In the genomic region with DNA sequence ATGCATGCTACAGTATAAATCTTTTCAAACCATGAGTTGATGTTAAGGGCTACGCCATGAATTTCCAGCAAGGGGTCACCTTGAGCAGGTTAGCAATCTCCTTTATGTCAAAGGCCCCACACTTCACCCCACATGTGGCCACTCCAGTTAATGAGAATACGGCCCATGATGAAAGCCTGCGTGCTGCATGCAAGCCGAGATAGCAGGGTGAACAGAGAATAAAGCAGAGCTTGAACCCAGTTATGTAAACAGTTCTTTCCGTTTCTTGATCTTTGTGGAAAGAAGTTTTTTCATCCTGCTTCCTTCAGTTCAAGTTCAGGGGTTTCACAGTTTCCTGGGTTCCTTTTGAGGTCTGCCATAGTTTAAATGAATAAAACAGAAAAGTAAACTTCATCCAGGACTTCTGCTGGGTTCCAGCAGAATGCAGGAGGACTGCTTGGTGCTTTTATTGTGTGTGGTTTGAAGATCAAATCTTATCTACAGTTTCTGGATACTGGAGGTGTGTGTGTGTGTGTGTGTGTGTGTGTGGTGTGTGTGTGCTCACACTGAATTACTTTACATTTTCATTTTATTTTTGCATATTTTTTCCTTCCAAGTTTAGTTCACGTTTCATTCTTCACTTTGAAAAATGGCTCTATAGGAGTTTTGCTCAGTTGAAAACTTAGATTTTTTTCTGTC, we compare ENCODE assay signal across 21 cellular contexts.
DNase-seq lines count a peak whose midpoint lies in the region; ATAC-seq and TF ChIP-seq lines count a peak whose summit lies in the region.
"Had no signal": no experiment of that assay in that cellular context is flagged by ENCODE, and none has a peak within 500 bp of the region (broad histone marks: within the 10 kb centered on the region; RNA-seq: fewer than 3 reads in every experiment).

No MANE protein-coding gene starts in this region.

- H3K27me3 ChIP-seq in BLaER1 treated with 17β-estradiol and CSF1 and Interleukin-3, amounts not matched to agents 10 nM and 100 nM, result no peaks in the 10 kb centered on the region
- H3K27me3 ChIP-seq in GM23338 (ENCODE audit: insufficient read depth), result no peaks in the 10 kb centered on the region
- H3K27me3 ChIP-seq: body of pancreas, right atrium auricular region, tibial artery had no signal

- ATAC-seq in T-cell (replicated peaks in 1 of 4), result peak in 3 of 4 experiments; percentile 27 to 58 (median 41)
- ATAC-seq in GM21447 (IDR thresholded peaks at IDR 0.05; ENCODE audit: unreplicated experiment), result no peak
- no peak for ATAC-seq in GM23338
- ATAC-seq: body of pancreas; GM12878; stimulated activated memory B cell treated with anti-CD40 and anti-IgM and Interleukin-4, amounts not matched to agents 10 μg/mL and 1 μg/mL and 100 μg/mL, for 72 hours had no signal

- H3K27me3 Mint-ChIP-seq in T-cell (peaks cover 0 to 3% of the 10 kb centered on the region in 2 donors), GM23338 (ENCODE audit: insufficient read depth, low read depth, poor library complexity) (peaks cover 2% of the 10 kb centered on the region)

- no peak overlapping the region for H3K9ac ChIP-seq in BLaER1 treated with 17β-estradiol and CSF1 and Interleukin-3, amounts not matched to agents 10 nM and 100 nM

- H3K4me1 Mint-ChIP-seq in T-cell, result peaks cover 23 to 33% (median 33%) of the 10 kb centered on the region in 3 donors
- peaks cover 7% of the 10 kb centered on the region; the same call in 2 of the 3 replicates for H3K4me1 Mint-ChIP-seq in GM23338
- H3K4me1 Mint-ChIP-seq: stimulated activated memory B cell treated with anti-CD40 and anti-IgM and Interleukin-4, amounts not matched to agents 10 μg/mL and 1 μg/mL and 100 μg/mL, for 72 hours had no signal

- no peaks in the 10 kb centered on the region for H3K36me3 ChIP-seq in BLaER1 treated with 17β-estradiol and CSF1 and Interleukin-3, amounts not matched to agents 10 nM and 100 nM
- H3K36me3 ChIP-seq in GM23338 (ENCODE audit: insufficient read depth), result no peaks in the 10 kb centered on the region
- H3K36me3 ChIP-seq: right atrium auricular region, tibial artery had no signal

- CTCF ChIA-PET in T-cell (lab: Charles Lee), result no interaction called here

- no peaks in the 10 kb centered on the region for H4K20me1 ChIP-seq in BLaER1 treated with 17β-estradiol and CSF1 and Interleukin-3, amounts not matched to agents 10 nM and 100 nM
- H4K20me1 ChIP-seq in GM23338 (replicated peaks; ENCODE audit: insufficient read depth), result no peaks in the 10 kb centered on the region

- TF ChIP-seq CTCF in fibroblast of villous mesenchyme (IDR thresholded peaks at IDR 0.05; ENCODE audit: insufficient read depth, low read depth, low read length) (no peak), GM23338 (conservative IDR thresholded peaks at IDR 0.05; ENCODE audit: low read depth in 2 of 2) (no peak)

- peak; percentile 39 for DNase-seq in NCI-H345 (lab: John Stamatoyannopoulos, UW)
- no peak for DNase-seq in NCI-H345 treated with DMSO at 0.1 percent for 48 hours (lab: John Stamatoyannopoulos, UW; ENCODE audit: unreplicated experiment)
- DNase-seq in T-cell, result peak in 1 of 34 experiments; percentile 5
- DNase-seq in fibroblast of villous mesenchyme (ENCODE audit: low read depth), result peak; percentile 81
- DNase-seq in SW 1271 (lab: John Stamatoyannopoulos, UW), result no peak
- no peak for DNase-seq in GM23338 (ENCODE audit: low spot score)
- DNase-seq: activated CD4-positive, alpha-beta T cell treated with anti-CD3 and anti-CD28 coated beads, Interleukin-2, amount 50 U/mL, for 4 hours; body of pancreas; C1 segment of cervical spinal cord; foreskin fibroblast; GF-D8; HFFc6; Kasumi-1; tibial artery had no signal

- no peaks in the 10 kb centered on the region for H3K9me3 Mint-ChIP-seq in T-cell
- H3K9me3 Mint-ChIP-seq in GM23338, result no peaks in the 10 kb centered on the region
- H3K9me3 Mint-ChIP-seq: HFFc6; stimulated activated memory B cell treated with anti-CD40 and anti-IgM and Interleukin-4, amounts not matched to agents 10 μg/mL and 1 μg/mL and 100 μg/mL, for 72 hours had no signal

- no peaks in the 10 kb centered on the region for H3K79me2 ChIP-seq in GM23338 (replicated peaks; ENCODE audit: insufficient read depth)

- H3K27ac ChIP-seq in BLaER1 treated with 17β-estradiol and CSF1 and Interleukin-3, amounts not matched to agents 10 nM and 100 nM, result peak overlapping the region in 1 of 11 experiments; percentile 24; a peak in 1 of 22 replicates
- no peak overlapping the region for H3K27ac ChIP-seq in GM23338 (ENCODE audit: low read depth)
- H3K27ac ChIP-seq: body of pancreas, right atrium auricular region, SK-N-MC, tibial artery had no signal

- H3K36me3 Mint-ChIP-seq in T-cell (peaks cover 2% of the 10 kb centered on the region), GM23338 (ENCODE audit: low read depth) (no peaks in the 10 kb centered on the region)
- H3K36me3 Mint-ChIP-seq: stimulated activated memory B cell treated with anti-CD40 and anti-IgM and Interleukin-4, amounts not matched to agents 10 μg/mL and 1 μg/mL and 100 μg/mL, for 72 hours had no signal

- H3K4me3 Mint-ChIP-seq in T-cell, result peak overlapping the region in 2 of 3 donors; percentile 42 to 47
- no peak overlapping the region for H3K4me3 Mint-ChIP-seq in GM23338
- H3K4me3 Mint-ChIP-seq: HFFc6; stimulated activated memory B cell treated with anti-CD40 and anti-IgM and Interleukin-4, amounts not matched to agents 10 μg/mL and 1 μg/mL and 100 μg/mL, for 72 hours had no signal

- no peak overlapping the region for H3K4me3 ChIP-seq in BLaER1 treated with 17β-estradiol and CSF1 and Interleukin-3, amounts not matched to agents 10 nM and 100 nM
- no peak overlapping the region for H3K4me3 ChIP-seq in fibroblast of villous mesenchyme (ENCODE audit: low read depth, low read length)
- no peak overlapping the region for H3K4me3 ChIP-seq in GM23338
- H3K4me3 ChIP-seq: body of pancreas, GM12878, mucosa of descending colon, right atrium auricular region, SK-N-MC, tibial artery had no signal

- POLR2A ChIA-PET in T-cell (lab: Charles Lee), result no interaction called here

- no peaks in the 10 kb centered on the region for H3K9me2 ChIP-seq in GM23338 (ENCODE audit: insufficient read depth)

- H3K27ac Mint-ChIP-seq in T-cell, result peak overlapping the region; percentile 7 to 69
- no peak overlapping the region for H3K27ac Mint-ChIP-seq in GM23338
- H3K27ac Mint-ChIP-seq: HFFc6; stimulated activated memory B cell treated with anti-CD40 and anti-IgM and Interleukin-4, amounts not matched to agents 10 μg/mL and 1 μg/mL and 100 μg/mL, for 72 hours had no signal

- H2AFZ ChIP-seq in GM23338, result no peak overlapping the region

- H3F3A ChIP-seq in GM23338 (replicated peaks; ENCODE audit: low read depth), result no peaks in the 10 kb centered on the region

- H3K4me2 ChIP-seq in BLaER1 treated with 17β-estradiol and CSF1 and Interleukin-3, amounts not matched to agents 10 nM and 100 nM, result peak overlapping the region in 10 of 11 experiments; percentile 0 to 66 (median 59); a peak in 19 of 22 replicates
- no peak overlapping the region for H3K4me2 ChIP-seq in GM23338

- peaks cover 7 to 30% (median 22%) of the 10 kb centered on the region in 10 experiments; a peak in 17 of 20 replicates for H3K4me1 ChIP-seq in BLaER1 treated with 17β-estradiol and CSF1 and Interleukin-3, amounts not matched to agents 10 nM and 100 nM
- H3K4me1 ChIP-seq in GM23338 (ENCODE audit: insufficient read depth), result no peaks in the 10 kb centered on the region
- H3K4me1 ChIP-seq: body of pancreas, right atrium auricular region had no signal

- 0 out of 22 replicates have a peak, but pooled peaks cover 0 to under 1% (median under 1%) of the 10 kb centered on the region in 11 experiments for H3K9me3 ChIP-seq in BLaER1 treated with 17β-estradiol and CSF1 and Interleukin-3, amounts not matched to agents 10 nM and 100 nM (replicated peaks in 1 of 11)
- H3K9me3 ChIP-seq: body of pancreas, mucosa of descending colon, right atrium auricular region, tibial artery had no signal

TF ChIP-seq in GM23338, 12 proteins besides CTCF, POLR2A, EP300 and RAD21 (continues in another document):
- no peak for TF ChIP-seq JUNB (IDR thresholded peaks at IDR 0.05; ENCODE audit: unreplicated experiment)
- no peak for TF ChIP-seq EZH2 (IDR thresholded peaks at IDR 0.05; ENCODE audit: low read depth, unreplicated experiment)

Comparison
In these comparisons a context has a peak if more than half of its experiments do, and no peak if none do; other contexts are left out.
1. DNase-seq: peak in NCI-H345 (single experiment) and fibroblast of villous mesenchyme (single experiment); none in NCI-H345 treated with DMSO at 0.1 percent for 48 hours (single experiment), SW 1271 (0 of 2) and GM23338 (single experiment).
2. ATAC-seq: peak in T-cell (3 of 4); none in GM21447 (single experiment) and GM23338 (single experiment).